Comparison of ENCODE assay signal across 22 cellular contexts in the genomic region with DNA sequence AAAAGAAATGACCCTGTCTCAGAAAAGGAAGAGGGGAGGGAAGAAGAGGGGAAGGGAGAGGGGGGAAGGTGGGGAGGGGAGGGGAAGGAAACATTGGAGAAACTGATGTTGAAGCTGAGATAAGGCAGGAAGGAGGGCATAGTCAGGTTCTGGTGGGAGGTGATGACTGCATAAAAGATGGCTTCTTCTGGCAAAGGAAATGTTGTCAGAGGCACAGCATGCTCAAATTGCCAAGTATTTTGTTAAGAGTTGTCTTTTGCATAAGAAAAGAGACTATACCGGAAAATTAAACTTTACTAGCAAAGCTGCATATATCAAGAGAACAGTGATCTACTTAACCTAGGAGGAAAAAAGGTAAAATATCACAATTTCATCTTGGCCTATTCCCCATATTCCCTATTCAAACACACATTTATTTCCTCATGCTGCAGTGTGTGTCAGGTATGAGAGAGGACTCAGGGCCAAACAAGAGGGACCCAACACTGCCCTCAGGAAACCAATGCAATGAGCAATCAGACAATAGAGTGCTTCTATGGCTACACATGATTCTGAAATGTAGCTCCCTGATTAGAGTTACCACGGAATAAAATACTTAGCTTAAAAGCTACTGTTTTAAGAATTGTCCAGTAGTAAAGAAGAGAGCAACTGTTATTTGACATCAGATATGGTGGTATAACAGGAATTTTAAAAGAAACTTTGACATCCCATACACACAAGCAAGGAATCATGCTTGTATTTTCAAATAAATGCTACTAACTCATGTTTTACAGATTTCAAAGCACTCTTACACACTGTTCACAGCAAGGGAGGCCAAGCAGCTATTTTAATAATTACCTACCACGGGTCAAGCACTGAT.
A peak's percentile ranks its signal among the peaks of the same experiment; 100 is the strongest.
DNase-seq lines count a peak whose midpoint lies in the region; ATAC-seq and TF ChIP-seq lines count a peak whose summit lies in the region.
"Had no signal": no experiment of that assay in that cellular context is flagged by ENCODE, and none has a peak within 500 bp of the region (broad histone marks: within the 10 kb centered on the region; RNA-seq: fewer than 3 reads in every experiment).

No MANE protein-coding gene starts in this region.

- peaks cover 12% of the 10 kb centered on the region for H3K36me3 ChIP-seq in cardiac muscle cell
- H3K36me3 ChIP-seq in left lung: peaks cover 0 to 46% of the 10 kb centered on the region in 2 donors
- H3K36me3 ChIP-seq in prostate gland: no peaks in the 10 kb centered on the region

- H3K4me1 Mint-ChIP-seq in brain: peaks cover 15% of the 10 kb centered on the region
- H3K4me1 Mint-ChIP-seq: naive B cell had no signal

- intact Hi-C loops in right cardiac atrium (cut with DNase I) (no loop called here), left lung (cut with DNase I) (no loop called here), prostate gland (cut with DNase I) (no loop called here)

- peaks cover 0 to under 1% (median 0%) of the 10 kb centered on the region in 5 experiments for H3K9me3 Mint-ChIP-seq in brain
- H3K9me3 Mint-ChIP-seq: CD8-positive, alpha-beta T cell; dendritic cell treated with granulocyte-macrophage colony-stimulating factor and Interleukin-4, amounts not matched to agents 40 ng/mL and 50 ng/mL, for 4 days had no signal

- 69% methylated on average over 3 of the region's 3 CpGs for WGBS in right cardiac atrium
- 45% methylated on average over 3 of the region's 3 CpGs for WGBS in prostate gland

- no peak overlapping the region for H3K4me3 Mint-ChIP-seq in brain
- H3K4me3 Mint-ChIP-seq: CD8-positive, alpha-beta T cell; dendritic cell treated with granulocyte-macrophage colony-stimulating factor and Interleukin-4, amounts not matched to agents 40 ng/mL and 50 ng/mL, for 4 days; naive B cell had no signal

- ATAC-seq in right cardiac atrium: no peak
- ATAC-seq in left lung: peak; percentile 70
- ATAC-seq in HG02970 (IDR thresholded peaks at IDR 0.05; ENCODE audit: low FRiP score, unreplicated experiment): no peak
- ATAC-seq: CD8-positive, alpha-beta T cell had no signal

- H3K27ac ChIP-seq in cardiac muscle cell (peak overlapping the region; percentile 80), right cardiac atrium (ENCODE audit: low read length) (no peak overlapping the region), left lung (no peak overlapping the region), prostate gland (no peak overlapping the region)
- H3K27ac ChIP-seq: ascending aorta, esophagus squamous epithelium, GM23248, SK-N-MC had no signal

- no peaks in the 10 kb centered on the region for H3K9me3 ChIP-seq in cardiac muscle cell (ENCODE audit: low read depth)
- no peaks in the 10 kb centered on the region for H3K9me3 ChIP-seq in right cardiac atrium (ENCODE audit: control insufficient read depth, low read length)
- no peaks in the 10 kb centered on the region for H3K9me3 ChIP-seq in left lung
- H3K9me3 ChIP-seq in prostate gland: no peaks in the 10 kb centered on the region
- H3K9me3 ChIP-seq: ascending aorta, esophagus squamous epithelium had no signal

- no peak for TF ChIP-seq POLR2A in prostate gland (IDR thresholded peaks at IDR 0.05)

- peak overlapping the region in 3 of 5 experiments; percentile 9 to 45 (median 30) for H3K27ac Mint-ChIP-seq in brain
- H3K27ac Mint-ChIP-seq: CD8-positive, alpha-beta T cell; dendritic cell treated with granulocyte-macrophage colony-stimulating factor and Interleukin-4, amounts not matched to agents 40 ng/mL and 50 ng/mL, for 4 days had no signal

- H3K4me1 ChIP-seq in cardiac muscle cell (ENCODE audit: low read depth) (peaks cover 6% of the 10 kb centered on the region), right cardiac atrium (ENCODE audit: control insufficient read depth, insufficient read depth, low read length) (no peaks in the 10 kb centered on the region), left lung (no peaks in the 10 kb centered on the region), prostate gland (replicated peaks) (no peaks in the 10 kb centered on the region)
- H3K4me1 ChIP-seq: ascending aorta, esophagus squamous epithelium had no signal

- H3K27me3 ChIP-seq in cardiac muscle cell (no peaks in the 10 kb centered on the region), right cardiac atrium (ENCODE audit: control insufficient read depth, insufficient read depth) (no peaks in the 10 kb centered on the region), left lung (no peaks in the 10 kb centered on the region), prostate gland (replicated peaks; ENCODE audit: insufficient read depth) (no peaks in the 10 kb centered on the region)
- H3K27me3 ChIP-seq: ascending aorta, esophagus squamous epithelium had no signal

- no peaks in the 10 kb centered on the region for H3K27me3 Mint-ChIP-seq in brain
- H3K27me3 Mint-ChIP-seq: dendritic cell treated with granulocyte-macrophage colony-stimulating factor and Interleukin-4, amounts not matched to agents 40 ng/mL and 50 ng/mL, for 4 days; naive B cell had no signal

- H3K4me3 ChIP-seq in cardiac muscle cell (no peak overlapping the region), right cardiac atrium (ENCODE audit: low read length) (no peak overlapping the region), left lung (no peak overlapping the region), prostate gland (no peak overlapping the region)
- H3K4me3 ChIP-seq: ascending aorta, esophagus squamous epithelium, GM23248, SK-N-MC had no signal

- peaks cover 36% of the 10 kb centered on the region for H3K36me3 Mint-ChIP-seq in brain

- DNase-seq in cardiac muscle cell (ENCODE audit: low read depth in 1 of 2, low spot score in 1 of 2) (no peak), right cardiac atrium (no peak), left lung (no peak), activated gamma-delta T cell (lab: John Stamatoyannopoulos, UW) (no peak), SIG-M5 treated with dmso at 0.1 percent for 504 hours (lab: John Stamatoyannopoulos, UW; ENCODE audit: unreplicated experiment) (no peak), prostate gland (ENCODE audit: low spot score) (no peak)
- DNase-seq: activated CD4-positive, alpha-beta T cell treated with anti-CD3 and anti-CD28 coated beads for 48 hours; activated CD8-positive, alpha-beta memory T cell treated with anti-CD3 and anti-CD28 coated beads, Interleukin-2, amount 50 U/mL, for 4 hours; activated naive CD4-positive, alpha-beta T cell treated with Interleukin-2 at 50 U/mL for 16 hours; CD8-positive, alpha-beta T cell; EL; esophagus squamous epithelium; GM23248; head of caudate nucleus; Karpas-422; naive B cell; T1000 had no signal

- TF ChIP-seq CTCF in cardiac muscle cell (IDR thresholded peaks at IDR 0.05; ENCODE audit: low read depth, low read length) (no peak), brain (conservative IDR thresholded peaks at IDR 0.05) (no peak), left lung (IDR thresholded peaks at IDR 0.05) (no peak), prostate gland (IDR thresholded peaks at IDR 0.05) (no peak)
